32 cellular contexts compared by ENCODE assay signal in the genomic region with DNA sequence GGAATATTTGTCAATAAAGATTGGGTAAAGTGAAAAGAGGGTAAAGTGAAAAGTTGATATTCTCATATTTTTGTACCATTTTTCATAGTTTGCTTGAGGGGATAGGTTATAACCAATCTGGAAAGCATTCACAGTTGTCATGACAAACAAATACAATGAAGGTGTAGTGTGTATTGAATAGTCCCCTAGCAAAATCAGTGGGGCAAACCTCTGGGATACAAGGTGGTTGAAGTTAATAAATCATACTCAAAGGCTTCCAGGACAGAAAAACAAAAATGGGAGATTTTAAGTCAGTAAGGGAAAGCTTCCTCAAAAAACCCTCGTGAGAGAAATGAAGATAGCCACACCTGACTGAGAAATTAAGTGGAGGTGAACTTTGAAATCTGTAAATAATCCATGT. TPM values are rescaled to one million over a fixed set of nuclear protein-coding genes. Genes with fewer than 3 reads are reported as not detected.
DNase-seq lines count a peak whose midpoint lies in the region; ATAC-seq and TF ChIP-seq lines count a peak whose summit lies in the region.
"Had no signal": no experiment of that assay in that cellular context is flagged by ENCODE, and none has a peak within 500 bp of the region (broad histone marks: within the 10 kb centered on the region; RNA-seq: fewer than 3 reads in every experiment).

No MANE protein-coding gene starts in this region.

- CTCF ChIA-PET in activated CD4-positive, alpha-beta memory T cell treated with anti-CD3 and anti-CD28 coated beads, Interleukin-2, amount 10 ng/mL, durations not matched to agents 7 days and 5 days (lab: Charles Lee) = interaction anchor here (1.4 kb wide), 1 partner anchor 186 kb away, joined by 5 read pairs; no protein-coding TSS in a partner anchor

- no peak overlapping the region for H3K14ac ChIP-seq in H9 (ENCODE audit: insufficient read depth, low read length)

- no peak for TF ChIP-seq CTCF in H9 (conservative IDR thresholded peaks at IDR 0.05)

- no CpG with 5 or more reads among the region's 1 CpG for WGBS in H9 (ENCODE audit: extremely low coverage, insufficient read length, low lambda C conversion rate)

- H3K56ac ChIP-seq in H9 (ENCODE audit: insufficient read length, low read depth, low read length) = no peak overlapping the region

- H2BK12ac ChIP-seq in H9 (ENCODE audit: insufficient read length, low read depth, low read length) = no peak overlapping the region

- H4K20me1 ChIP-seq in H9 (ENCODE audit: control insufficient read depth, insufficient read depth, insufficient read length) = no peaks in the 10 kb centered on the region

- H3K27ac ChIP-seq in H9 (ENCODE audit: insufficient read length, low read depth, low read length) = no peak overlapping the region
- H3K27ac ChIP-seq: neural progenitor cell, parathyroid adenoma, RWPE1, spleen, testis, uterus had no signal

- H3K27me3 Mint-ChIP-seq in memory B cell (no peaks in the 10 kb centered on the region), H9 (ENCODE audit: low read depth) (no peaks in the 10 kb centered on the region)
- H3K27me3 Mint-ChIP-seq in activated CD4-positive, alpha-beta memory T cell treated with anti-CD3 and anti-CD28 coated beads, Interleukin-2, amount 10 ng/mL, durations not matched to agents 7 days and 5 days = no peaks in the 10 kb centered on the region
- H3K27me3 Mint-ChIP-seq: CD4-positive, alpha-beta memory T cell; stimulated activated naive CD8-positive, alpha-beta T cell treated with anti-CD3 and anti-CD28 coated beads, Interleukin-15, Interleukin-2, amounts not matched to agents 100 ng/mL and 50 ng/mL, for 24 hours had no signal

- H2BK120ac ChIP-seq in H9 (ENCODE audit: low read depth, low read length, poor library complexity, severe bottlenecking) = no peak overlapping the region

- H3K79me2 ChIP-seq in H9 (ENCODE audit: insufficient read depth, low read length) = no peaks in the 10 kb centered on the region

- no peak overlapping the region for H3K9ac ChIP-seq in H9 (ENCODE audit: extremely low read depth, insufficient read length, low read length)
- H3K9ac ChIP-seq: neural progenitor cell, parathyroid adenoma had no signal

- H3K4me1 Mint-ChIP-seq in memory B cell (peaks cover 22% of the 10 kb centered on the region), H9 (peaks cover 0 to 6% of the 10 kb centered on the region in 2 experiments; a peak in 1 of 4 replicates)
- H3K4me1 Mint-ChIP-seq in activated CD4-positive, alpha-beta memory T cell treated with anti-CD3 and anti-CD28 coated beads, Interleukin-2, amount 10 ng/mL, durations not matched to agents 7 days and 5 days = peaks cover 38% of the 10 kb centered on the region

- no peaks in the 10 kb centered on the region for H3K79me1 ChIP-seq in H9 (ENCODE audit: insufficient read depth, low read depth, low read length, poor library complexity, severe bottlenecking)

- DNase-seq in NCI-H748 (lab: John Stamatoyannopoulos, UW; ENCODE audit: unreplicated experiment) = peak; percentile 47
- DNase-seq in NCI-H748 treated with DMSO at 0.1 percent for 48 hours (lab: John Stamatoyannopoulos, UW) = no peak
- DNase-seq in OCI-M1 (lab: John Stamatoyannopoulos, UW) = peak; percentile 54
- DNase-seq in memory B cell (ENCODE audit: low spot score in 2 of 2) = no peak
- DNase-seq in HT-29 (ENCODE audit: low spot score) = no peak
- no peak for DNase-seq in activated CD4-positive, alpha-beta memory T cell treated with anti-CD3 and anti-CD28 coated beads, Interleukin-2, amount 10 ng/mL, durations not matched to agents 7 days and 5 days
- DNase-seq in H9 = no peak
- DNase-seq: activated CD4-positive, alpha-beta T cell treated with anti-CD3 and anti-CD28 coated beads, Interleukin-2, amount 50 U/mL, for 48 hours; activated CD8-positive, alpha-beta memory T cell treated with anti-CD3 and anti-CD28 coated beads, Interleukin-2, amount 50 U/mL, for 48 hours; activated naive CD4-positive, alpha-beta T cell treated with Interleukin-2 at 50 U/mL for 16 hours; AML-193; CD4-positive, alpha-beta memory T cell; central memory CD4-positive, alpha-beta T cell; cortex of kidney; endodermal cell; IMR-90; islet precursor cell; left ventricle myocardium superior; NCI-H1092 treated with DMSO at 0.1 percent for 48 hours; NCI-H2029; spleen; stimulated activated CD4-positive, alpha-beta T cell treated with anti-CD3 and anti-CD28 coated beads, Interleukin-2, amount 100 ng/mL, for 24 hours; T-helper 1 cell; testis; uterus had no signal

- H3K36me3 Mint-ChIP-seq in memory B cell (peaks cover 7% of the 10 kb centered on the region), H9 (ENCODE audit: insufficient read depth in 1 of 3, low read depth in 3 of 3) (peaks cover 0 to 4% (median 2%) of the 10 kb centered on the region in 3 experiments; a peak in 2 of 7 replicates)
- H3K36me3 Mint-ChIP-seq in activated CD4-positive, alpha-beta memory T cell treated with anti-CD3 and anti-CD28 coated beads, Interleukin-2, amount 10 ng/mL, durations not matched to agents 7 days and 5 days (ENCODE audit: low read depth) = peaks cover 27% of the 10 kb centered on the region
- H3K36me3 Mint-ChIP-seq: neural progenitor cell had no signal

- no peak overlapping the region for H4K5ac ChIP-seq in H9 (ENCODE audit: insufficient read length, low read depth, low read length)

- ATAC-seq in memory B cell (ENCODE audit: low read depth) = no peak
- ATAC-seq in activated CD4-positive, CD25-positive, alpha-beta regulatory T cell treated with anti-CD3 and anti-CD28 coated beads, Interleukin-2, amount 50 U/mL, for 24 hours = no peak
- ATAC-seq: HCT116 had no signal

- H2AK5ac ChIP-seq in H9 (ENCODE audit: insufficient read length, low read length) = no peak overlapping the region

- H2AFZ ChIP-seq in H9 (ENCODE audit: low read length) = no peak overlapping the region
- H2AFZ ChIP-seq: neural progenitor cell, parathyroid adenoma had no signal

- H3K4me3 Mint-ChIP-seq in memory B cell (no peak overlapping the region), H9 (no peak overlapping the region)
- H3K4me3 Mint-ChIP-seq in activated CD4-positive, alpha-beta memory T cell treated with anti-CD3 and anti-CD28 coated beads, Interleukin-2, amount 10 ng/mL, durations not matched to agents 7 days and 5 days = no peak overlapping the region
- H3K4me3 Mint-ChIP-seq: activated T-helper 1 cell treated with anti-CD3 and anti-CD28 coated beads, Interleukin-12 subunit alpha, Interleukin-12 subunit beta, Interleukin-2, Interleukin-4 antibody, amounts not matched to agents 30 ng/mL and 10 ng/mL and 1 ng/mL, durations not matched to agents 14 hours and 24 hours and 36 hours; CD4-positive, alpha-beta memory T cell; endodermal cell; neural progenitor cell; stimulated activated naive CD8-positive, alpha-beta T cell treated with anti-CD3 and anti-CD28 coated beads, Interleukin-15, Interleukin-2, amounts not matched to agents 100 ng/mL and 50 ng/mL, for 24 hours had no signal

- no peak overlapping the region for H4K91ac ChIP-seq in H9 (ENCODE audit: insufficient read length, low read depth, low read length)

- H3K23me2 ChIP-seq in H9 (ENCODE audit: insufficient read length, low read depth, low read length, poor library complexity, severe bottlenecking) = no peaks in the 10 kb centered on the region

- H3K4ac ChIP-seq in H9 (ENCODE audit: low read depth, low read length) = no peak overlapping the region

- no peaks in the 10 kb centered on the region; the same call in 1 of the 2 replicates for H3K4me1 ChIP-seq in H9 (ENCODE audit: insufficient read depth, low read length)
- H3K4me1 ChIP-seq: testis, uterus had no signal

- H3K9me3 Mint-ChIP-seq in memory B cell (no peaks in the 10 kb centered on the region), H9 (peaks cover 0 to 3% of the 10 kb centered on the region in 2 experiments; a peak in 1 of 5 replicates)
- H3K9me3 Mint-ChIP-seq in activated CD4-positive, alpha-beta memory T cell treated with anti-CD3 and anti-CD28 coated beads, Interleukin-2, amount 10 ng/mL, durations not matched to agents 7 days and 5 days = no peaks in the 10 kb centered on the region
- H3K9me3 Mint-ChIP-seq: stimulated activated naive CD8-positive, alpha-beta T cell treated with anti-CD3 and anti-CD28 coated beads, Interleukin-15, Interleukin-2, amounts not matched to agents 100 ng/mL and 50 ng/mL, for 24 hours had no signal

- H3K18ac ChIP-seq in H9 (ENCODE audit: insufficient read length, low read depth, low read length) = no peak overlapping the region

- no peak overlapping the region for H2BK15ac ChIP-seq in H9 (ENCODE audit: low read depth, low read length)

- H2BK20ac ChIP-seq in H9 (ENCODE audit: low read depth, low read length, poor library complexity, severe bottlenecking) = no peak overlapping the region

- H3T11ph ChIP-seq in H9 (ENCODE audit: low read length) = no peak overlapping the region

- no peaks in the 10 kb centered on the region for H3K9me3 ChIP-seq in H9 (ENCODE audit: control insufficient read depth, low read depth, low read length)
- H3K9me3 ChIP-seq: testis, uterus had no signal

- H3K27me3 ChIP-seq in H9 (ENCODE audit: insufficient read depth, low read length) = no peaks in the 10 kb centered on the region
- H3K27me3 ChIP-seq: neural progenitor cell, spleen, testis, uterus had no signal

- POLR2A ChIA-PET in activated CD4-positive, alpha-beta memory T cell treated with anti-CD3 and anti-CD28 coated beads, Interleukin-2, amount 10 ng/mL, durations not matched to agents 7 days and 5 days (lab: Charles Lee) = no interaction called here

- H3K27ac Mint-ChIP-seq in memory B cell (peak overlapping the region; percentile 73), H9 (no peak overlapping the region)
- no peak overlapping the region for H3K27ac Mint-ChIP-seq in activated CD4-positive, alpha-beta memory T cell treated with anti-CD3 and anti-CD28 coated beads, Interleukin-2, amount 10 ng/mL, durations not matched to agents 7 days and 5 days
- H3K27ac Mint-ChIP-seq: activated T-helper 1 cell treated with anti-CD3 and anti-CD28 coated beads, Interleukin-12 subunit alpha, Interleukin-12 subunit beta, Interleukin-2, Interleukin-4 antibody, amounts not matched to agents 30 ng/mL and 10 ng/mL and 1 ng/mL, durations not matched to agents 14 hours and 24 hours and 36 hours; endodermal cell; neural progenitor cell; stimulated activated naive CD8-positive, alpha-beta T cell treated with anti-CD3 and anti-CD28 coated beads, Interleukin-15, Interleukin-2, amounts not matched to agents 100 ng/mL and 50 ng/mL, for 24 hours had no signal

- no peak overlapping the region for H4K8ac ChIP-seq in H9 (replicated peaks; ENCODE audit: insufficient read length, low read depth, low read length)

- H3K23ac ChIP-seq in H9 (ENCODE audit: insufficient read length, low read depth, low read length) = no peak overlapping the region

- no peak overlapping the region for H2BK5ac ChIP-seq in H9 (ENCODE audit: insufficient read length, low read length)

- H3K4me2 ChIP-seq in H9 (ENCODE audit: insufficient read depth, insufficient read length, low read length) = no peak overlapping the region
- H3K4me2 ChIP-seq: neural progenitor cell had no signal

RNA-seq across cellular contexts. Expression of a gene that starts 39.4 kb away (rescaled TPM):
- total RNA-seq in HT-29 (2014; rRNA removed; shearing (Covaris generic)) = 13.3 and 13.8 TPM in 2 replicates
- total RNA-seq in activated CD4-positive, alpha-beta memory T cell treated with anti-CD3 and anti-CD28 coated beads, Interleukin-2, amount 10 ng/mL, durations not matched to agents 7 days and 5 days = 10 to 100 TPM; 70.4 to 71.7 TPM
- total RNA-seq in H9 (2021) = 16.2 and 17.0 TPM in 2 replicates

RNA-seq across cellular contexts. Expression of a gene that starts 39.7 kb away (rescaled TPM):
- total RNA-seq in HT-29 (2014; rRNA removed; shearing (Covaris generic)) = 8.0 and 13.4 TPM in 2 replicates
- total RNA-seq in activated CD4-positive, alpha-beta memory T cell treated with anti-CD3 and anti-CD28 coated beads, Interleukin-2, amount 10 ng/mL, durations not matched to agents 7 days and 5 days = 10 to 100 TPM; 25.0 to 25.4 TPM
- total RNA-seq in H9 (2021) = 14.3 and 14.4 TPM in 2 replicates

Comparison
In these comparisons a context has a peak if more than half of its experiments do, and no peak if none do; other contexts are left out.
1. DNase-seq: peak in NCI-H748 (single experiment) and OCI-M1 (single experiment); none in NCI-H748 treated with DMSO at 0.1 percent for 48 hours (single experiment), memory B cell (0 of 2), HT-29 (single experiment), activated CD4-positive, alpha-beta memory T cell treated with anti-CD3 and anti-CD28 coated beads, Interleukin-2, amount 10 ng/mL, durations not matched to agents 7 days and 5 days (single experiment) and H9 (single experiment).